In genomic region chr3:192915306-192915705, GRCh38 we compare ENCODE assay signal across 9 cellular contexts. TPM values are rescaled to one million over a fixed set of nuclear protein-coding genes. Genes with fewer than 3 reads are reported as not detected.
DNase-seq lines count a peak whose midpoint lies in the region; ATAC-seq, FAIRE-seq and TF ChIP-seq lines count a peak whose summit lies in the region.
"Had no signal": no experiment of that assay in that cellular context is flagged by ENCODE, and none has a peak within 500 bp of the region (broad histone marks: within the 10 kb centered on the region; RNA-seq: fewer than 3 reads in every experiment).

No MANE protein-coding gene starts in this region.

- no peak for FAIRE-seq in RCC 7860 (lab: Jason Lieb, UNC)

- no peaks in the 10 kb centered on the region for H3K4me1 ChIP-seq in Karpas-422 (ENCODE audit: low read length)

- H3K4me3 Mint-ChIP-seq in activated T-cell treated with anti-CD3 and anti-CD28 coated beads, Interleukin-2, amount 50 U/mL, for 4 hours, result peak overlapping the region; percentile 57

- no peak overlapping the region for H2AFZ ChIP-seq in Karpas-422 (ENCODE audit: low read length)

- ATAC-seq in activated T-cell treated with anti-CD3 and anti-CD28 coated beads, Interleukin-2, amount 50 U/mL, for 4 hours, result no peak
- ATAC-seq in HG03175 (IDR thresholded peaks at IDR 0.05; ENCODE audit: unreplicated experiment), result peak; percentile 29

- H3K4me1 Mint-ChIP-seq in activated T-cell treated with anti-CD3 and anti-CD28 coated beads, Interleukin-2, amount 50 U/mL, for 4 hours (ENCODE audit: low read depth), result peaks cover 23% of the 10 kb centered on the region

- no peaks in the 10 kb centered on the region for H3K79me2 ChIP-seq in Karpas-422 (ENCODE audit: low read length)

- H3K4me3 ChIP-seq in foreskin fibroblast (ENCODE audit: low read depth in 1 of 2, low read length in 2 of 2) (peak overlapping the region in 1 of 2 donors; percentile 92), Karpas-422 (ENCODE audit: low read length) (no peak overlapping the region)

- no peaks in the 10 kb centered on the region for H3K36me3 ChIP-seq in Karpas-422 (ENCODE audit: insufficient read depth, low read length)

- H3K9me2 ChIP-seq in Karpas-422 (replicated peaks; ENCODE audit: insufficient read depth, low read length), result no peaks in the 10 kb centered on the region

- H3K4me2 ChIP-seq in Karpas-422 (ENCODE audit: low read depth, low read length, poor library complexity, severe bottlenecking), result no peak overlapping the region

- TF ChIP-seq CTCF in foreskin fibroblast (IDR thresholded peaks at IDR 0.05; ENCODE audit: low read depth, low read length), result peak; percentile 42

- H3K9me3 ChIP-seq in Karpas-422 (ENCODE audit: low read length), result no peaks in the 10 kb centered on the region

- no peaks in the 10 kb centered on the region for H3K9me3 Mint-ChIP-seq in activated T-cell treated with anti-CD3 and anti-CD28 coated beads, Interleukin-2, amount 50 U/mL, for 4 hours
- H3K9me3 Mint-ChIP-seq: activated naive CD4-positive, alpha-beta T cell treated with anti-CD3 and anti-CD28 coated beads, Interleukin-2, amount 50 U/mL, for 24 hours had no signal

- H3K27me3 ChIP-seq in Karpas-422 (ENCODE audit: low read length), result 0 out of 2 replicates have a peak, but pooled peaks cover 2% of the 10 kb centered on the region

- no peak overlapping the region for H3K27ac ChIP-seq in Karpas-422 (ENCODE audit: low read length)

- H3K9ac ChIP-seq in Karpas-422 (ENCODE audit: low read length), result no peak overlapping the region

- no peaks in the 10 kb centered on the region for H4K20me1 ChIP-seq in Karpas-422 (ENCODE audit: insufficient read depth, low read depth, low read length)

- no peak for DNase-seq in activated T-cell treated with anti-CD3 and anti-CD28 coated beads, Interleukin-2, amount 50 U/mL, for 4 hours
- no peak for DNase-seq in activated T-cell treated with anti-CD3 and anti-CD28 coated beads, Interleukin-2, amount 50 U/mL, for 48 hours
- DNase-seq in RCC 7860 (ENCODE audit: low spot score) (peak; percentile 40), foreskin fibroblast (peak; percentile 55 to 70), Karpas-422 (no peak), NCI-H146 treated with DMSO at 0.1 percent for 48 hours (lab: John Stamatoyannopoulos, UW; ENCODE audit: unreplicated experiment) (no peak), HK-2 (ENCODE audit: unreplicated experiment) (no peak)

- no peaks in the 10 kb centered on the region for H3K36me3 Mint-ChIP-seq in activated T-cell treated with anti-CD3 and anti-CD28 coated beads, Interleukin-2, amount 50 U/mL, for 4 hours (ENCODE audit: insufficient read depth)
- H3K36me3 Mint-ChIP-seq: activated naive CD4-positive, alpha-beta T cell treated with anti-CD3 and anti-CD28 coated beads, Interleukin-2, amount 50 U/mL, for 24 hours had no signal

- H3K27me3 Mint-ChIP-seq in activated T-cell treated with anti-CD3 and anti-CD28 coated beads, Interleukin-2, amount 50 U/mL, for 4 hours (ENCODE audit: low read depth), result peaks cover 44% of the 10 kb centered on the region

RNA-seq across cellular contexts. Expression of gene MB21D2, which starts 2.4 kb away (rescaled TPM):
- 1 to 10 TPM; 3.0 to 4.6 (median 3.4) TPM for total RNA-seq in activated T-cell treated with anti-CD3 and anti-CD28 coated beads, Interleukin-2, amount 50 U/mL, for 4 hours
- total RNA-seq in Karpas-422 (2014; rRNA removed; shearing (Covaris generic); ENCODE audit: low replicate concordance), result not detected in 2 replicates

Comparison
In these comparisons a context has a peak if more than half of its experiments do, and no peak if none do; other contexts are left out.
1. DNase-seq: peak in RCC 7860 (single experiment) and foreskin fibroblast (2 of 2); none in activated T-cell treated with anti-CD3 and anti-CD28 coated beads, Interleukin-2, amount 50 U/mL, for 4 hours (single experiment), activated T-cell treated with anti-CD3 and anti-CD28 coated beads, Interleukin-2, amount 50 U/mL, for 48 hours (0 of 2), Karpas-422 (single experiment), NCI-H146 treated with DMSO at 0.1 percent for 48 hours (single experiment) and HK-2 (single experiment).